In genomic region chr14:105065280-105066228, GRCh38 we compare ENCODE assay signal across 8 cellular contexts. TPM values are rescaled to one million over a fixed set of nuclear protein-coding genes. Genes with fewer than 3 reads are reported as not detected.
DNase-seq lines count a peak whose midpoint lies in the region; ATAC-seq, FAIRE-seq and TF ChIP-seq lines count a peak whose summit lies in the region.

Gene GPR132 (minus strand): TSS chr14:105065430. CDS start chr14:105055420, 10,010 bp downstream.

- H3K36me3 Mint-ChIP-seq in dendritic cell treated with granulocyte-macrophage colony-stimulating factor and Interleukin-4, amounts not matched to agents 40 ng/mL and 50 ng/mL, for 4 days (ENCODE audit: low read depth), result peaks cover 29% of the 10 kb centered on the region

- no peaks in the 10 kb centered on the region for H3K4me1 ChIP-seq in parathyroid adenoma
- H3K4me1 ChIP-seq in upper lobe of right lung, result peaks cover 26% of the 10 kb centered on the region

- H3K4me3 ChIP-seq in parathyroid adenoma (ENCODE audit: low read depth, low read length) (peak within 1 kb of the TSS; percentile 4), upper lobe of right lung (peak within 1 kb of the TSS; percentile 42), dorsolateral prefrontal cortex (peak within 1 kb of the TSS in 22 of 59 donors; percentile 4 to 49 (median 28))

- peak; percentile 100 for FAIRE-seq in GM19239 (lab: Jason Lieb, UNC)

- ATAC-seq in HG03457 (IDR thresholded peaks at IDR 0.05; ENCODE audit: unreplicated experiment) (peak; percentile 32), upper lobe of right lung (peak; percentile 67)

- intact Hi-C loops in dendritic cell treated with granulocyte-macrophage colony-stimulating factor and Interleukin-4, amounts not matched to agents 40 ng/mL and 50 ng/mL, for 4 days (cut with micrococcal nuclease), result no loop called here
- intact Hi-C loops in upper lobe of right lung (cut with DNase I), result no loop called here
- intact Hi-C loops in dorsolateral prefrontal cortex (cut with DNase I), result no loop called here

- TF ChIP-seq CTCF in parathyroid adenoma (IDR thresholded peaks at IDR 0.05) (no peak), upper lobe of right lung (IDR thresholded peaks at IDR 0.05) (no peak), dorsolateral prefrontal cortex (IDR thresholded peaks at IDR 0.05 in 54 of 56, conservative IDR thresholded peaks at IDR 0.05 in 2 of 56; ENCODE audit: low read depth in 1 of 56, partially characterized antibody in 56 of 56) (no peak)

- H3K4me2 ChIP-seq in parathyroid adenoma (ENCODE audit: low read length), result no peak within 1 kb of the TSS

- no peak within 1 kb of the TSS for H3K9ac ChIP-seq in parathyroid adenoma

- no peaks in the 10 kb centered on the region for H3K79me2 ChIP-seq in parathyroid adenoma

- H3K9me3 ChIP-seq in parathyroid adenoma (ENCODE audit: control insufficient read depth, low read length), result no peaks in the 10 kb centered on the region
- H3K9me3 ChIP-seq in upper lobe of right lung, result no peaks in the 10 kb centered on the region

- H3K27ac ChIP-seq in parathyroid adenoma, result peak within 1 kb of the TSS; percentile 11
- peak within 1 kb of the TSS; percentile 67 for H3K27ac ChIP-seq in upper lobe of right lung
- H3K27ac ChIP-seq in dorsolateral prefrontal cortex, result peak within 1 kb of the TSS in 28 of 59 donors; percentile 2 to 67 (median 47)

- peak within 1 kb of the TSS; percentile 95 for H3K4me3 Mint-ChIP-seq in dendritic cell treated with granulocyte-macrophage colony-stimulating factor and Interleukin-4, amounts not matched to agents 40 ng/mL and 50 ng/mL, for 4 days

- H3K27me3 Mint-ChIP-seq in dendritic cell treated with granulocyte-macrophage colony-stimulating factor and Interleukin-4, amounts not matched to agents 40 ng/mL and 50 ng/mL, for 4 days, result no peaks in the 10 kb centered on the region

- no peak within 1 kb of the TSS for H2AFZ ChIP-seq in parathyroid adenoma

- peak within 1 kb of the TSS; percentile 98 for H3K27ac Mint-ChIP-seq in dendritic cell treated with granulocyte-macrophage colony-stimulating factor and Interleukin-4, amounts not matched to agents 40 ng/mL and 50 ng/mL, for 4 days

- DNase-seq in GM19239 (ENCODE audit: insufficient read length, low spot score) (peak; percentile 83), upper lobe of right lung (peak; percentile 73), dorsolateral prefrontal cortex (no peak), inferior parietal cortex (ENCODE audit: extremely low spot score) (no peak)
- peak; percentile 84 for DNase-seq in activated CD4-positive, CD25-positive, alpha-beta regulatory T cell treated with anti-CD3 and anti-CD28 coated beads, Interleukin-2, amount 50 U/mL, for 16 hours (ENCODE audit: low read depth, low spot score)

- peaks cover 92% of the 10 kb centered on the region for H3K4me1 Mint-ChIP-seq in dendritic cell treated with granulocyte-macrophage colony-stimulating factor and Interleukin-4, amounts not matched to agents 40 ng/mL and 50 ng/mL, for 4 days (ENCODE audit: low read depth)

- H3K36me3 ChIP-seq in parathyroid adenoma (ENCODE audit: control insufficient read depth, insufficient read depth, low read length) (no peaks in the 10 kb centered on the region), upper lobe of right lung (no peaks in the 10 kb centered on the region)

- no peaks in the 10 kb centered on the region for H3K27me3 ChIP-seq in parathyroid adenoma (ENCODE audit: control insufficient read depth, insufficient read depth, low read length)
- no peaks in the 10 kb centered on the region for H3K27me3 ChIP-seq in upper lobe of right lung
- H3K27me3 ChIP-seq in dorsolateral prefrontal cortex, result peaks cover 0 to 30% (median 4%) of the 10 kb centered on the region in 45 donors

- H3K9me3 Mint-ChIP-seq in dendritic cell treated with granulocyte-macrophage colony-stimulating factor and Interleukin-4, amounts not matched to agents 40 ng/mL and 50 ng/mL, for 4 days, result no peaks in the 10 kb centered on the region

RNA-seq across cellular contexts. Expression of gene GPR132, which starts in this region (rescaled TPM):
- total RNA-seq in upper lobe of right lung, result 6.7 TPM
- 1 to 10 TPM in 96 of 120 experiments, under 1 TPM in 24; 0.48 to 3.9 (median 1.6) TPM for total RNA-seq in dorsolateral prefrontal cortex

Comparison
In these comparisons a context has a peak if more than half of its experiments do, and no peak if none do; other contexts are left out.
1. DNase-seq: peak in GM19239 (single experiment), activated CD4-positive, CD25-positive, alpha-beta regulatory T cell treated with anti-CD3 and anti-CD28 coated beads, Interleukin-2, amount 50 U/mL, for 16 hours (single experiment) and upper lobe of right lung (single experiment); none in dorsolateral prefrontal cortex (0 of 10) and inferior parietal cortex (single experiment).